11 cellular contexts compared by ENCODE assay signal in genomic region chrX:5646818-5647217, GRCh38.
DNase-seq lines count a peak whose midpoint lies in the region; ATAC-seq and TF ChIP-seq lines count a peak whose summit lies in the region.
"Had no signal": no experiment of that assay in that cellular context is flagged by ENCODE, and none has a peak within 500 bp of the region (broad histone marks: within the 10 kb centered on the region; RNA-seq: fewer than 3 reads in every experiment).

No MANE protein-coding gene starts in this region.

- no peak for TF ChIP-seq POLR2A in upper lobe of left lung (IDR thresholded peaks at IDR 0.05)

- no peak for TF ChIP-seq EP300 in upper lobe of left lung (IDR thresholded peaks at IDR 0.05)

- no peaks in the 10 kb centered on the region for H3K36me3 ChIP-seq in upper lobe of left lung

- WGBS in upper lobe of left lung, 2 donors, result 42 to 46% methylated on average over 5 of the region's 5 CpGs

- no peak overlapping the region for H3K4me3 ChIP-seq in upper lobe of left lung

- ATAC-seq in GM19043 (IDR thresholded peaks at IDR 0.05; ENCODE audit: low read depth, unreplicated experiment) (peak; percentile 96), HG02678 (IDR thresholded peaks at IDR 0.05; ENCODE audit: unreplicated experiment) (peak; percentile 94), HG03565 (IDR thresholded peaks at IDR 0.05; ENCODE audit: unreplicated experiment) (peak; percentile 96), naive B cell (ENCODE audit: low read depth in 2 of 2) (peak; percentile 82 to 83), upper lobe of left lung (ENCODE audit: low FRiP score in 2 of 2) (no peak)
- ATAC-seq: activated T-cell treated with anti-CD3 and anti-CD28 coated beads, Interleukin-2, amount 50 U/mL, for 72 hours had no signal

- DNase-seq in naive B cell, result peak; percentile 5
- DNase-seq in activated naive CD4-positive, alpha-beta T cell treated with anti-CD3 and anti-CD28 coated beads, Interleukin-2, amount 50 U/mL, for 16 hours, result no peak
- no peak for DNase-seq in upper lobe of left lung
- DNase-seq in T-helper 1 cell, result no peak
- no peak for DNase-seq in NCI-H1417 treated with DMSO at 0.1 percent for 48 hours (lab: John Stamatoyannopoulos, UW)
- DNase-seq: activated T-cell treated with anti-CD3 and anti-CD28 coated beads, Interleukin-2, amount 50 U/mL, for 72 hours; GDM1 had no signal

- TF ChIP-seq CTCF in upper lobe of left lung (IDR thresholded peaks at IDR 0.05), result no peak

- no peaks in the 10 kb centered on the region for H3K4me1 ChIP-seq in upper lobe of left lung

- H3K27me3 Mint-ChIP-seq in naive B cell, result peaks cover 0 to 6% (median 0%) of the 10 kb centered on the region in 3 donors

- no peaks in the 10 kb centered on the region for H3K9me3 ChIP-seq in upper lobe of left lung

- H3K36me3 Mint-ChIP-seq in naive B cell, result peaks cover 0 to 5% of the 10 kb centered on the region in 2 donors

- no peaks in the 10 kb centered on the region for H3K27me3 ChIP-seq in upper lobe of left lung

- peaks cover 13 to 38% (median 16%) of the 10 kb centered on the region in 3 donors for H3K4me1 Mint-ChIP-seq in naive B cell
- H3K4me1 Mint-ChIP-seq: neural crest cell had no signal

- H3K4me3 Mint-ChIP-seq in naive B cell, result peak overlapping the region in 4 of 8 donors; percentile 5 to 43 (median 26)
- H3K4me3 Mint-ChIP-seq: activated T-cell treated with anti-CD3 and anti-CD28 coated beads, Interleukin-2, amount 50 U/mL, for 72 hours; neural crest cell had no signal

- H3K27ac ChIP-seq in upper lobe of left lung, result no peak overlapping the region

- peaks cover 0 to 12% (median 6%) of the 10 kb centered on the region in 7 donors for H3K9me3 Mint-ChIP-seq in naive B cell

- peak overlapping the region in 1 of 6 donors; percentile 16 for H3K27ac Mint-ChIP-seq in naive B cell
- H3K27ac Mint-ChIP-seq: activated T-cell treated with anti-CD3 and anti-CD28 coated beads, Interleukin-2, amount 50 U/mL, for 72 hours had no signal

Comparison
In these comparisons a context has a peak if more than half of its experiments do, and no peak if none do; other contexts are left out.
1. ATAC-seq: peak in GM19043 (single experiment), HG02678 (single experiment), HG03565 (single experiment) and naive B cell (2 of 2); none in upper lobe of left lung (0 of 2).